ENCODE assay signal across 11 cellular contexts in genomic region chr15:36577082-36577481, GRCh38.
"Had no signal": no experiment of that assay in that cellular context is flagged by ENCODE, and none has a peak within 500 bp of the region (broad histone marks: within the 10 kb centered on the region; RNA-seq: fewer than 3 reads in every experiment).

No MANE protein-coding gene starts in this region.

- H3K9me3 Mint-ChIP-seq: activated naive CD4-positive, alpha-beta T cell treated with anti-CD3 and anti-CD28 coated beads for 36 hours had no signal

- H3K27ac Mint-ChIP-seq: activated naive CD4-positive, alpha-beta T cell treated with anti-CD3 and anti-CD28 coated beads for 36 hours had no signal

- H3K4me3 Mint-ChIP-seq: activated naive CD4-positive, alpha-beta T cell treated with anti-CD3 and anti-CD28 coated beads for 36 hours had no signal

- H3K27me3 ChIP-seq: adrenal gland, sigmoid colon had no signal

- DNase-seq: activated naive CD4-positive, alpha-beta T cell treated with anti-CD3 and anti-CD28 coated beads for 36 hours; activated T-cell treated with anti-CD3 and anti-CD28 coated beads for 4 hours; adrenal gland; erythroblast; hippocampal formation; mesendoderm; sigmoid colon; stimulated activated CD4-positive, alpha-beta T cell treated with anti-CD3 and anti-CD28 coated beads, Interleukin-12 subunit alpha, Interleukin-12 subunit beta, amount 100 ng/mL, for 4 hours; stimulated activated CD4-positive, alpha-beta T cell treated with anti-CD3 and anti-CD28 coated beads, Interleukin-2, amount 100 ng/mL, for 24 hours had no signal

- ATAC-seq: activated CD4-positive, CD25-positive, alpha-beta regulatory T cell treated with anti-CD3 and anti-CD28 coated beads, Interleukin-2, amount 50 U/mL, for 24 hours had no signal

- H3K36me3 ChIP-seq: adrenal gland, sigmoid colon, thoracic aorta had no signal

- H3K4me3 ChIP-seq: adrenal gland, sigmoid colon, thoracic aorta had no signal

- H3K27ac ChIP-seq: thoracic aorta had no signal

- H3K9me3 ChIP-seq: adrenal gland, sigmoid colon, thoracic aorta had no signal
